Comparison of ENCODE assay signal across 1 cellular context in genomic region chr14:61571931-61572330, GRCh38.
A peak's percentile ranks its signal among the peaks of the same experiment; 100 is the strongest.
TF ChIP-seq lines count a peak whose summit lies in the region.

No MANE protein-coding gene starts in this region.

TF ChIP-seq in K562, 482 proteins besides CTCF, POLR2A, EP300 and RAD21 (continued from another document):
- TF ChIP-seq ZNF592 (IDR thresholded peaks at IDR 0.05) (no peak), GATAD2A (IDR thresholded peaks at IDR 0.05) (no peak), MAFK (IDR thresholded peaks at IDR 0.05; ENCODE audit: low read length) (peak; percentile 68), MAFG (tag; conservative IDR thresholded peaks at IDR 0.05) (peak; percentile 51), ZNF316 (IDR thresholded peaks at IDR 0.05) (peak; percentile 74), MAFF (IDR thresholded peaks at IDR 0.05; ENCODE audit: low read length) (peak; percentile 66)
